Comparison of ENCODE assay signal across 9 cellular contexts in genomic region chr22:30921108-30921507, GRCh38. TPM values are rescaled to one million over a fixed set of nuclear protein-coding genes. Genes with fewer than 3 reads are reported as not detected.
A peak's percentile ranks its signal among the peaks of the same experiment; 100 is the strongest.
DNase-seq lines count a peak whose midpoint lies in the region; ATAC-seq, FAIRE-seq and TF ChIP-seq lines count a peak whose summit lies in the region.
"Had no signal": no experiment of that assay in that cellular context is flagged by ENCODE, and none has a peak within 500 bp of the region (broad histone marks: within the 10 kb centered on the region; RNA-seq: fewer than 3 reads in every experiment).

No MANE protein-coding gene starts in this region.

- H3K27ac Mint-ChIP-seq in activated naive CD4-positive, alpha-beta T cell treated with anti-CD3 and anti-CD28 coated beads, Interleukin-2, amount 50 U/mL, for 24 hours, result peak overlapping the region; percentile 83
- peak overlapping the region; percentile 85 for H3K27ac Mint-ChIP-seq in T-helper 17 cell

- TF ChIP-seq CTCF in foreskin fibroblast (IDR thresholded peaks at IDR 0.05; ENCODE audit: low read depth, low read length) (no peak), thoracic aorta (IDR thresholded peaks at IDR 0.05) (no peak)

- H3K27me3 Mint-ChIP-seq in activated naive CD4-positive, alpha-beta T cell treated with anti-CD3 and anti-CD28 coated beads, Interleukin-2, amount 50 U/mL, for 24 hours, result no peaks in the 10 kb centered on the region
- no peaks in the 10 kb centered on the region for H3K27me3 Mint-ChIP-seq in T-helper 17 cell

- peak overlapping the region; percentile 44 to 59 for H3K4me3 ChIP-seq in foreskin fibroblast (ENCODE audit: low read depth in 1 of 2, low read length in 2 of 2)
- peak overlapping the region; percentile 72 for H3K4me3 ChIP-seq in thoracic aorta
- no peak overlapping the region for H3K4me3 ChIP-seq in aorta (ENCODE audit: low read length in 2 of 2)

- WGBS in aorta, 2 donors, result 74 to 79% methylated on average over 6 of the region's 6 CpGs

- no peak for ATAC-seq in T-helper 17 cell
- no peak for ATAC-seq in thoracic aorta (ENCODE audit: insufficient number of reproducible peaks, low FRiP score, low read depth)
- no peak for ATAC-seq in aorta (ENCODE audit: low FRiP score)

- H3K27me3 ChIP-seq in thoracic aorta (replicated peaks; ENCODE audit: insufficient read depth) (no peaks in the 10 kb centered on the region), aorta (ENCODE audit: control insufficient read depth in 1 of 2, insufficient read depth in 2 of 2, low read length in 1 of 2) (no peaks in the 10 kb centered on the region)

- DNase-seq in activated naive CD4-positive, alpha-beta T cell (lab: John Stamatoyannopoulos, UW), result no peak
- no peak for DNase-seq in T-helper 17 cell
- peak; percentile 12 to 33 for DNase-seq in foreskin fibroblast
- no peak for DNase-seq in thoracic aorta (ENCODE audit: low spot score)
- DNase-seq in HTR-8/SVneo (ENCODE audit: insufficient read length, low spot score), result no peak
- no peak for DNase-seq in epidermal melanocyte (ENCODE audit: insufficient read length, low spot score)
- no peak for DNase-seq in aorta
- DNase-seq: DND-41 had no signal

- peaks cover 9% of the 10 kb centered on the region for H3K36me3 ChIP-seq in thoracic aorta
- H3K36me3 ChIP-seq in aorta (ENCODE audit: control insufficient read depth in 1 of 2, insufficient read depth in 2 of 2, low read length in 1 of 2), result peaks cover 0 to 5% of the 10 kb centered on the region in 2 donors

- H3K9me3 ChIP-seq in T-helper 17 cell (ENCODE audit: control insufficient read depth, low read length, poor library complexity, severe bottlenecking) (no peaks in the 10 kb centered on the region), thoracic aorta (no peaks in the 10 kb centered on the region), aorta (ENCODE audit: control insufficient read depth, low read length) (peaks cover 1% of the 10 kb centered on the region)

- H3K4me3 Mint-ChIP-seq in activated naive CD4-positive, alpha-beta T cell treated with anti-CD3 and anti-CD28 coated beads, Interleukin-2, amount 50 U/mL, for 24 hours, result peak overlapping the region; percentile 76
- peak overlapping the region; percentile 80 for H3K4me3 Mint-ChIP-seq in T-helper 17 cell

- H3K27ac ChIP-seq in thoracic aorta (no peak overlapping the region), aorta (ENCODE audit: low read depth in 1 of 2, low read length in 2 of 2) (no peak overlapping the region)

- intact Hi-C loops in aorta (cut with DNase I), result loop anchor here (2.0 to 10.0 kb wide), 3 partner anchors 156 to 286 kb away; partner anchors contain the start of gene SLC35E4 (in 2 of the 2)

- peaks cover 0 to 14% of the 10 kb centered on the region in 2 donors for H3K4me1 ChIP-seq in thoracic aorta (ENCODE audit: control insufficient read depth in 1 of 2, low read depth in 2 of 2)
- H3K4me1 ChIP-seq in aorta (ENCODE audit: control insufficient read depth in 1 of 2, insufficient read depth in 2 of 2, low read length in 2 of 2), result peaks cover 0 to 2% of the 10 kb centered on the region in 2 donors

- FAIRE-seq in HTR-8/SVneo (lab: Jason Lieb, UNC), result no peak

- no peaks in the 10 kb centered on the region for H3K9me3 Mint-ChIP-seq in activated naive CD4-positive, alpha-beta T cell treated with anti-CD3 and anti-CD28 coated beads, Interleukin-2, amount 50 U/mL, for 24 hours

- peaks cover 2% of the 10 kb centered on the region for H3K36me3 Mint-ChIP-seq in activated naive CD4-positive, alpha-beta T cell treated with anti-CD3 and anti-CD28 coated beads, Interleukin-2, amount 50 U/mL, for 24 hours
- peaks cover 4% of the 10 kb centered on the region for H3K36me3 Mint-ChIP-seq in T-helper 17 cell (ENCODE audit: low read depth)

- peaks cover 24% of the 10 kb centered on the region for H3K4me1 Mint-ChIP-seq in activated naive CD4-positive, alpha-beta T cell treated with anti-CD3 and anti-CD28 coated beads, Interleukin-2, amount 50 U/mL, for 24 hours
- peaks cover 4% of the 10 kb centered on the region for H3K4me1 Mint-ChIP-seq in T-helper 17 cell

RNA-seq across cellular contexts. Expression of gene MORC2, which starts 47.5 kb away (rescaled TPM):
- total RNA-seq in T-helper 17 cell, result 10 to 100 TPM; 28.9 to 35.9 TPM
- total RNA-seq in thoracic aorta, result 10 to 100 TPM; 16.7 to 27.5 TPM
- 10 to 100 TPM; 28.3 to 37.7 TPM for total RNA-seq in aorta
- 10 to 100 TPM in 1 of 2 donors, 1 to 10 TPM in 1; 7.8 to 29.7 TPM for polyA plus RNA-seq in aorta

RNA-seq across cellular contexts. Expression of gene TUG1, which starts 48.0 kb away (rescaled TPM):
- total RNA-seq in T-helper 17 cell (10 to 100 TPM; 78.9 to 82.9 TPM), thoracic aorta (100 to 1,000 TPM in 1 of 2 donors, 10 to 100 TPM in 1; 69.0 to 109 TPM), aorta (10 to 100 TPM; 86.1 to 89.4 TPM)
- polyA plus RNA-seq in aorta, result 10 to 100 TPM; 10.6 to 68.0 TPM

Comparison
In these comparisons a context has a peak if more than half of its experiments do, and no peak if none do; other contexts are left out.
1. DNase-seq: peak in foreskin fibroblast (2 of 2); none in activated naive CD4-positive, alpha-beta T cell (0 of 4), T-helper 17 cell (0 of 3), thoracic aorta (single experiment), HTR-8/SVneo (single experiment), epidermal melanocyte (single experiment) and aorta (0 of 2).
2. H3K4me3 ChIP-seq: peak in foreskin fibroblast (2 of 2) and thoracic aorta (single experiment); none in aorta (0 of 2).